ENCODE assay signal across 1 cellular context in genomic region chr2:164974221-164974620, GRCh38.
TF ChIP-seq lines count a peak whose summit lies in the region.

No MANE protein-coding gene starts in this region.

TF ChIP-seq in SK-N-SH treated with all-trans-retinoic acid at 6 μM for 48 hours, 23 proteins besides CTCF, POLR2A, EP300 and RAD21:
- no peak for TF ChIP-seq PATZ1 (CRISPR knock-in tag; IDR thresholded peaks at IDR 0.05; ENCODE audit: borderline replicate concordance)
TF ChIP-seq in SK-N-SH treated with all-trans-retinoic acid at 6 μM for 48 hours: peak in this region for 0.
